17 cellular contexts compared by ENCODE assay signal in genomic region chr4:102441978-102442890, GRCh38.
"Had no signal": no experiment of that assay in that cellular context is flagged by ENCODE, and none has a peak within 500 bp of the region (broad histone marks: within the 10 kb centered on the region; RNA-seq: fewer than 3 reads in every experiment).

No MANE protein-coding gene starts in this region.

- ATAC-seq: activated naive CD4-positive, alpha-beta T cell treated with anti-CD3 and anti-CD28 coated beads, Interleukin-2, amount 50 U/mL, for 72 hours; effector memory CD8-positive, alpha-beta T cell; naive thymus-derived CD4-positive, alpha-beta T cell; stimulated activated memory B cell treated with anti-CD40 and anti-IgM and Interleukin-4, amounts not matched to agents 10 μg/mL and 1 μg/mL and 100 μg/mL, for 72 hours had no signal

- H3K9me3 ChIP-seq: adrenal gland, sigmoid colon, spleen, thoracic aorta had no signal

- H3K27ac ChIP-seq: adrenal gland, neural progenitor cell, parathyroid adenoma, sigmoid colon, spleen, thoracic aorta had no signal

- DNase-seq: activated B cell treated with CpG ODN at 0.5 μM for 24 hours; activated CD4-positive, alpha-beta memory T cell treated with anti-CD3 and anti-CD28 coated beads for 36 hours; activated CD4-positive, alpha-beta T cell treated with anti-CD3 and anti-CD28 coated beads for 4 hours; activated gamma-delta T cell treated with Interleukin-2 at 50 U/mL for 16 hours; activated T-cell treated with anti-CD3 and anti-CD28 coated beads for 4 hours; adrenal gland; effector memory CD8-positive, alpha-beta T cell; islet precursor cell; naive thymus-derived CD4-positive, alpha-beta T cell; sigmoid colon; spleen; stimulated activated CD4-positive, alpha-beta T cell treated with anti-CD3 and anti-CD28 coated beads, Interleukin-4, amount 100 ng/mL, for 4 hours had no signal

- H3K36me3 ChIP-seq: adrenal gland, neural progenitor cell, sigmoid colon, spleen, thoracic aorta had no signal

- H3K4me3 ChIP-seq: adrenal gland, neural progenitor cell, sigmoid colon, spleen, thoracic aorta had no signal

- H3K4me2 ChIP-seq: neural progenitor cell had no signal

- H3K27me3 ChIP-seq: adrenal gland, neural progenitor cell, sigmoid colon, spleen had no signal

- H3K4me1 ChIP-seq: neural progenitor cell had no signal

- H3K79me2 ChIP-seq: parathyroid adenoma had no signal

- H2AFZ ChIP-seq: neural progenitor cell, parathyroid adenoma had no signal

- H3K9ac ChIP-seq: neural progenitor cell, parathyroid adenoma had no signal
